ENCODE assay signal across 35 cellular contexts in genomic region chr12:104023710-104024109, GRCh38.
"Had no signal": no experiment of that assay in that cellular context is flagged by ENCODE, and none has a peak within 500 bp of the region (broad histone marks: within the 10 kb centered on the region; RNA-seq: fewer than 3 reads in every experiment).

No MANE protein-coding gene starts in this region.

- DNase-seq: Karpas-422, Kasumi-1, MG63, MM.1S, MV-4-11, NCI-H1048, NCI-H1092, NCI-H1092 treated with DMSO at 0.1 percent for 48 hours, NCI-H1105, NCI-H1105 treated with DMSO at 0.1 percent for 48 hours, NCI-H1417, NCI-H1417 treated with DMSO at 0.1 percent for 48 hours, NCI-H1436, NCI-H1436 treated with DMSO at 0.1 percent for 48 hours, NCI-H146, NCI-H1694, NCI-H1694 treated with DMSO at 0.1 percent for 48 hours, NCI-H187, NCI-H187 treated with DMSO at 0.1 percent for 48 hours, NCI-H1930, NCI-H2029, NCI-H2029 treated with DMSO at 0.1 percent for 48 hours, NCI-H2081, NCI-H2081 treated with DMSO at 0.1 percent for 48 hours, NCI-H2107, NCI-H2171, NCI-H2171 treated with DMSO at 0.1 percent for 48 hours, NCI-H2227 treated with DMSO at 0.1 percent for 48 hours, NCI-H226, NCI-H345, NCI-H446, NCI-H446 treated with DMSO at 0.1 percent for 48 hours, NCI-H510A, NCI-H510A treated with DMSO at 0.1 percent for 48 hours had no signal

- H3K27me3 ChIP-seq: MG63 had no signal

- H3K4me2 ChIP-seq: KMS-11 had no signal

- H3K4me3 ChIP-seq: MG63 had no signal

- H3K9ac ChIP-seq: KMS-11 had no signal

- H3K27ac ChIP-seq: KMS-11 had no signal

- H3K36me3 ChIP-seq: MG63 had no signal

- H3K9me3 ChIP-seq: MG63 had no signal
